Comparison of ENCODE assay signal across 16 cellular contexts in the genomic region with DNA sequence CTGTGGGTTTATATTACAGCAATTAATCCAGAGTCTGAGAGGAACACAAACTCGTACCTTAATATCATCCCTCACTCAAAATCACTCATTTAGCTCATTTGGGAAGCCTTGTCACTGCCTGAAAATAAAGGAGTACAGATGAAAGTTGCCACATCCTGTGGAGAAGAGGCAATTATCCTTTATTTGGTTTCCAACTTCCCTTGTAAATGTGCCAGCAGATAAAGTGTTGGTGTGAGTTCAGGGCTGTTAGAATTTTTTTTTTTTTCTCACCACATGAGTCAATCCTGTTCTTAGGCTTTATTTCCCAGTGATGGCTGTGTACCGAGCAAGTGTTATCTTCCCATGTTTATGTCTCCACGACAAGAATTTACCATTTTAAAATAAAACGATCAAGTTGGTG.
DNase-seq lines count a peak whose midpoint lies in the region; ATAC-seq, FAIRE-seq and TF ChIP-seq lines count a peak whose summit lies in the region.
"Had no signal": no experiment of that assay in that cellular context is flagged by ENCODE, and none has a peak within 500 bp of the region (broad histone marks: within the 10 kb centered on the region; RNA-seq: fewer than 3 reads in every experiment).

No MANE protein-coding gene starts in this region.

- peaks cover 2% of the 10 kb centered on the region for H3K27me3 Mint-ChIP-seq in activated CD4-positive, alpha-beta T cell treated with anti-CD3 and anti-CD28 coated beads for 36 hours
- H3K27me3 Mint-ChIP-seq: activated B cell treated with CpG ODN at 0.5 μM for 24 hours had no signal

- FAIRE-seq in K562 (lab: Jason Lieb, UNC), result no peak
- FAIRE-seq: frontal cortex had no signal

- in situ Hi-C loops in K562 (cut with MboI), result no loop called here

- H3K36me3 ChIP-seq in K562 (ENCODE audit: control insufficient read depth, insufficient read depth, low read length) (no peaks in the 10 kb centered on the region), heart left ventricle (no peaks in the 10 kb centered on the region)

- no TSS peak for BruUV-seq in K562 (replicated peaks; lab: Mats Ljungman, UMichigan)

- H2AFZ ChIP-seq in K562 (ENCODE audit: low read depth, low read length), result peak overlapping the region; percentile 66; the same call in 1 of the 2 replicates

- CTCF ChIA-PET in K562 (lab: Yijun Ruan, JAX; ENCODE audit: low intra/inter-chr PET ratio), result no interaction called here
- CTCF ChIA-PET in activated CD4-positive, alpha-beta T cell treated with anti-CD3 and anti-CD28 coated beads for 36 hours (lab: Charles Lee), result no interaction called here

- ATAC-seq in K562, result no peak
- no peak for ATAC-seq in heart left ventricle
- ATAC-seq in activated CD4-positive, alpha-beta T cell treated with anti-CD3 and anti-CD28 coated beads for 36 hours, result no peak

- H3K27ac Mint-ChIP-seq in activated CD4-positive, alpha-beta T cell treated with anti-CD3 and anti-CD28 coated beads for 36 hours, result no peak overlapping the region
- H3K27ac Mint-ChIP-seq: activated B cell treated with CpG ODN at 0.5 μM for 24 hours, nephron had no signal

- intact Hi-C loops in K562 (cut with micrococcal nuclease) (no loop called here), heart left ventricle (cut with DNase I) (no loop called here)
- intact Hi-C loops in activated CD4-positive, alpha-beta T cell treated with anti-CD3 and anti-CD28 coated beads for 36 hours (cut with DNase I, micrococcal nuclease), result no loop called here

- no peak overlapping the region for H3K9ac ChIP-seq in K562 (ENCODE audit: insufficient read depth in 1 of 2, low read depth in 2 of 2, low read length in 2 of 2)

- H3K9me3 ChIP-seq in K562 (replicated peaks; ENCODE audit: control insufficient read depth, insufficient read depth, low read depth, low read length) (no peaks in the 10 kb centered on the region), heart left ventricle (no peaks in the 10 kb centered on the region)
- H3K9me3 ChIP-seq: Caco-2 had no signal

- H3K27me3 ChIP-seq in K562 (ENCODE audit: control insufficient read depth in 2 of 2, insufficient read depth in 2 of 2, low read length in 2 of 2) (no peaks in the 10 kb centered on the region), heart left ventricle (no peaks in the 10 kb centered on the region)

- H3K4me3 Mint-ChIP-seq in activated CD4-positive, alpha-beta T cell treated with anti-CD3 and anti-CD28 coated beads for 36 hours, result no peak overlapping the region
- H3K4me3 Mint-ChIP-seq: activated B cell treated with CpG ODN at 0.5 μM for 24 hours, nephron had no signal

- DNase-seq in DMS153 treated with DMSO at 0.1 percent for 48 hours (lab: John Stamatoyannopoulos, UW; ENCODE audit: unreplicated experiment) (peak; percentile 57), LHCN-M2 (ENCODE audit: low read depth) (peak; percentile 53), NCI-H69 (lab: John Stamatoyannopoulos, UW) (peak; percentile 89), K562 (ENCODE audit: extremely low read depth in 1 of 4, low spot score in 3 of 4) (no peak), heart left ventricle (no peak)
- DNase-seq in activated CD4-positive, alpha-beta T cell treated with anti-CD3 and anti-CD28 coated beads for 36 hours, result no peak
- no peak for DNase-seq in NK-92 treated with Interleukin-12 subunit alpha and Interleukin-12 subunit beta, amount 100 ng/mL, for 24 hours (lab: John Stamatoyannopoulos, UW)
- no peak for DNase-seq in activated CD4-positive, alpha-beta T cell treated with anti-CD3 and anti-CD28 coated beads, Interleukin-2, amount 50 U/mL, for 48 hours
- DNase-seq: activated B cell treated with CpG ODN at 0.5 μM for 24 hours; activated effector memory CD4-positive, alpha-beta T cell treated with anti-CD3 and anti-CD28 coated beads, Interleukin-2, amount 50 U/mL, for 16 hours; anterior cingulate cortex; Caco-2; mammary epithelial cell; NCI-H1694 treated with DMSO at 0.1 percent for 48 hours had no signal

- no peak overlapping the region for H3K4me3 ChIP-seq in K562
- no peak overlapping the region for H3K4me3 ChIP-seq in heart left ventricle

- H3K9me3 Mint-ChIP-seq in activated CD4-positive, alpha-beta T cell treated with anti-CD3 and anti-CD28 coated beads for 36 hours (ENCODE audit: low read depth), result no peaks in the 10 kb centered on the region
- H3K9me3 Mint-ChIP-seq: activated B cell treated with CpG ODN at 0.5 μM for 24 hours, nephron had no signal

- H3K4me1 ChIP-seq in K562 (replicated peaks in 1 of 2; ENCODE audit: control insufficient read depth in 2 of 2, insufficient read depth in 2 of 2, low read length in 2 of 2), result no peaks in the 10 kb centered on the region; a peak in 1 of 5 replicates
- H3K4me1 ChIP-seq in heart left ventricle, result no peaks in the 10 kb centered on the region
- H3K4me1 ChIP-seq: Caco-2 had no signal

- TF ChIP-seq RAD21 in K562 (CRISPR knock-in tag; conservative IDR thresholded peaks at IDR 0.05 in 1 of 2, IDR thresholded peaks at IDR 0.05 in 1 of 2), result no peak

- no peaks in the 10 kb centered on the region for H3K4me1 Mint-ChIP-seq in activated CD4-positive, alpha-beta T cell treated with anti-CD3 and anti-CD28 coated beads for 36 hours
- H3K4me1 Mint-ChIP-seq: activated B cell treated with CpG ODN at 0.5 μM for 24 hours, nephron had no signal

- H3K36me3 Mint-ChIP-seq in activated CD4-positive, alpha-beta T cell treated with anti-CD3 and anti-CD28 coated beads for 36 hours (ENCODE audit: low read depth), result no peaks in the 10 kb centered on the region

- no peak overlapping the region for H3K4me2 ChIP-seq in K562 (ENCODE audit: insufficient read depth, low read length)

- no peak for TF ChIP-seq EP300 in K562 (IDR thresholded peaks at IDR 0.05; ENCODE audit: low read length)

- TF ChIP-seq POLR2A in K562 (conservative IDR thresholded peaks at IDR 0.05) (no peak), heart left ventricle (IDR thresholded peaks at IDR 0.05) (no peak)

- WGBS in K562 (ENCODE audit: insufficient coverage, low coverage, missing lambda C conversion rate), result 3% methylated on average over 4 of the region's 4 CpGs
- WGBS in heart left ventricle, 4 donors, result 38 to 45% (median 44%) methylated on average over 4 of the region's 4 CpGs

- POLR2A ChIA-PET in K562 (lab: Yijun Ruan, JAX), result no interaction called here
- POLR2A ChIA-PET in activated CD4-positive, alpha-beta T cell treated with anti-CD3 and anti-CD28 coated beads for 36 hours (lab: Charles Lee), result no interaction called here

- TF ChIP-seq CTCF in K562 (IDR thresholded peaks at IDR 0.05 in 2 of 3, conservative IDR thresholded peaks at IDR 0.05 in 1 of 3; ENCODE audit: insufficient read depth in 2 of 3, low read depth in 1 of 3, low read length in 3 of 3) (no peak), heart left ventricle (IDR thresholded peaks at IDR 0.05) (no peak)

- no peaks in the 10 kb centered on the region for H3K9me1 ChIP-seq in K562 (ENCODE audit: control insufficient read depth, insufficient read depth, low read length)

- H4K20me1 ChIP-seq in K562 (replicated peaks; ENCODE audit: control insufficient read depth, insufficient read depth, low read length), result no peaks in the 10 kb centered on the region

- no peaks in the 10 kb centered on the region for H3K79me2 ChIP-seq in K562 (ENCODE audit: control insufficient read depth, insufficient read depth, low read length)

- H3K27ac ChIP-seq in K562 (ENCODE audit: extremely low read depth, low read depth, low read length) (no peak overlapping the region), heart left ventricle (no peak overlapping the region)

TF ChIP-seq in K562, 482 proteins besides CTCF, POLR2A, EP300 and RAD21 (continues in another document):
- TF ChIP-seq ATF7 (IDR thresholded peaks at IDR 0.05) (no peak), NR1H2 (CRISPR knock-in tag; IDR thresholded peaks at IDR 0.05) (no peak), ESRRB (CRISPR knock-in tag; IDR thresholded peaks at IDR 0.05; ENCODE audit: borderline replicate concordance) (no peak), ZNF140 (CRISPR knock-in tag; IDR thresholded peaks at IDR 0.05) (no peak), NFYB (IDR thresholded peaks at IDR 0.05; ENCODE audit: extremely low read depth, insufficient read length) (no peak), ZNF124 (CRISPR knock-in tag; IDR thresholded peaks at IDR 0.05) (no peak)
- TF ChIP-seq, protein P1, sequence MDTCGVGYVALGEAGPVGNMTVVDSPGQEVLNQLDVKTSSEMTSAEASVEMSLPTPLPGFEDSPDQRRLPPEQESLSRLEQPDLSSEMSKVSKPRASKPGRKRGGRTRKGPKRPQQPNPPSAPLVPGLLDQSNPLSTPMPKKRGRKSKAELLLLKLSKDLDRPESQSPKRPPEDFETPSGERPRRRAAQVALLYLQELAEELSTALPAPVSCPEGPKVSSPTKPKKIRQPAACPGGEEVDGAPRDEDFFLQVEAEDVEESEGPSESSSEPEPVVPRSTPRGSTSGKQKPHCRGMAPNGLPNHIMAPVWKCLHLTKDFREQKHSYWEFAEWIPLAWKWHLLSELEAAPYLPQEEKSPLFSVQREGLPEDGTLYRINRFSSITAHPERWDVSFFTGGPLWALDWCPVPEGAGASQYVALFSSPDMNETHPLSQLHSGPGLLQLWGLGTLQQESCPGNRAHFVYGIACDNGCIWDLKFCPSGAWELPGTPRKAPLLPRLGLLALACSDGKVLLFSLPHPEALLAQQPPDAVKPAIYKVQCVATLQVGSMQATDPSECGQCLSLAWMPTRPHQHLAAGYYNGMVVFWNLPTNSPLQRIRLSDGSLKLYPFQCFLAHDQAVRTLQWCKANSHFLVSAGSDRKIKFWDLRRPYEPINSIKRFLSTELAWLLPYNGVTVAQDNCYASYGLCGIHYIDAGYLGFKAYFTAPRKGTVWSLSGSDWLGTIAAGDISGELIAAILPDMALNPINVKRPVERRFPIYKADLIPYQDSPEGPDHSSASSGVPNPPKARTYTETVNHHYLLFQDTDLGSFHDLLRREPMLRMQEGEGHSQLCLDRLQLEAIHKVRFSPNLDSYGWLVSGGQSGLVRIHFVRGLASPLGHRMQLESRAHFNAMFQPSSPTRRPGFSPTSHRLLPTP (IDR thresholded peaks at IDR 0.05; ENCODE audit: borderline replicate concordance, extremely low read depth, insufficient read length), result no peak

Comparison
In these comparisons a context has a peak if more than half of its experiments do, and no peak if none do; other contexts are left out.
1. DNase-seq: peak in DMS153 treated with DMSO at 0.1 percent for 48 hours (single experiment), LHCN-M2 (single experiment) and NCI-H69 (single experiment); none in K562 (0 of 4), heart left ventricle (0 of 5), activated CD4-positive, alpha-beta T cell treated with anti-CD3 and anti-CD28 coated beads for 36 hours (single experiment), NK-92 treated with Interleukin-12 subunit alpha and Interleukin-12 subunit beta, amount 100 ng/mL, for 24 hours (single experiment) and activated CD4-positive, alpha-beta T cell treated with anti-CD3 and anti-CD28 coated beads, Interleukin-2, amount 50 U/mL, for 48 hours (0 of 2).